In the genomic region with DNA sequence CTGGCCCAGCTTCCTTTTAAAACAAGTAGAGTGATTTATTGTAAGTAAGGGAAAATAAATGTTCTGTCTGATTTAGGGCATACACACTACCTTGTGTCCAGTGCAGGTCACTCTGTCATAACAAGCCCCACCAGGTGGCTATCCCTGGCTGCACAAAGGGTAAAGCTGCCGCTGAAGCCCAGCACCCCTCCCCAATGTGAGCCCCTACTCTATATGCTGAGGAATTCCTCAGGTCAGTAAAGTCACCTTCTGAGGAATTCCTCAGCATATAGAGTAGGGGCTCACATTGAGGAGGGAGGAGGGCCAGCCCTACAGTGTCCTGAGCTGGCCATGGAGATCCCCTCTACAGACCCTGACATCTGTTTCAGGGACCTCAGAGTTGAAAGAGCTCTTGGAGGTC, we compare ENCODE assay signal across 9 cellular contexts.
DNase-seq lines count a peak whose midpoint lies in the region; ATAC-seq and TF ChIP-seq lines count a peak whose summit lies in the region.
"Had no signal": no experiment of that assay in that cellular context is flagged by ENCODE, and none has a peak within 500 bp of the region (broad histone marks: within the 10 kb centered on the region; RNA-seq: fewer than 3 reads in every experiment).

No MANE protein-coding gene starts in this region.

- no peaks in the 10 kb centered on the region for H3K36me3 Mint-ChIP-seq in GM23338 (ENCODE audit: low read depth)

- H2AFZ ChIP-seq in GM23338, result no peak overlapping the region
- no peak overlapping the region for H2AFZ ChIP-seq in mesenchymal stem cell (ENCODE audit: low read depth, low read length)

- DNase-seq in GM23338 (ENCODE audit: low spot score) (peak; percentile 40), cerebellar cortex (ENCODE audit: low spot score) (peak; percentile 14), mesenchymal stem cell (no peak), upper lobe of right lung (no peak), NCI-H2196 (lab: John Stamatoyannopoulos, UW; ENCODE audit: unreplicated experiment) (no peak)
- no peak for DNase-seq in stimulated activated CD4-positive, alpha-beta T cell treated with anti-CD3 and anti-CD28 coated beads, Interleukin-1b, Interleukin-23, amount 100 ng/mL, for 48 hours
- DNase-seq: 8988T had no signal

- no peak overlapping the region for H3K18ac ChIP-seq in mesenchymal stem cell (ENCODE audit: low read depth in 1 of 2, low read length in 2 of 2)

- peaks cover 29% of the 10 kb centered on the region for H3K4me1 Mint-ChIP-seq in GM23338

- no peaks in the 10 kb centered on the region for H3K27me3 Mint-ChIP-seq in GM23338 (ENCODE audit: insufficient read depth, low read depth, poor library complexity)

- ATAC-seq in GM23338 (peak; percentile 71), upper lobe of right lung (peak; percentile 15), GM21515 (IDR thresholded peaks at IDR 0.05; ENCODE audit: unreplicated experiment) (no peak)

- H3K4ac ChIP-seq in mesenchymal stem cell (ENCODE audit: low read depth in 1 of 2, low read length in 2 of 2), result no peak overlapping the region

- no peaks in the 10 kb centered on the region for H3K79me2 ChIP-seq in GM23338 (replicated peaks; ENCODE audit: insufficient read depth)

- H3K36me3 ChIP-seq in GM23338 (ENCODE audit: insufficient read depth) (no peaks in the 10 kb centered on the region), mesenchymal stem cell (ENCODE audit: control insufficient read depth in 1 of 2, insufficient read depth in 2 of 2, low read depth in 1 of 2, low read length in 2 of 2) (no peaks in the 10 kb centered on the region), upper lobe of right lung (no peaks in the 10 kb centered on the region)
- H3K36me3 ChIP-seq: BLaER1 had no signal

- H2AK5ac ChIP-seq in mesenchymal stem cell (ENCODE audit: low read length, severe bottlenecking), result no peak overlapping the region

- H3K79me1 ChIP-seq in mesenchymal stem cell (replicated peaks; ENCODE audit: low read length, poor library complexity, severe bottlenecking), result no peaks in the 10 kb centered on the region

- H4K91ac ChIP-seq in mesenchymal stem cell (ENCODE audit: low read length), result peak overlapping the region; percentile 15

- H3K4me1 ChIP-seq in GM23338 (ENCODE audit: insufficient read depth), result peaks cover 31% of the 10 kb centered on the region
- no peaks in the 10 kb centered on the region for H3K4me1 ChIP-seq in mesenchymal stem cell (ENCODE audit: control insufficient read depth, insufficient read depth, low read depth, low read length)
- peaks cover 3% of the 10 kb centered on the region for H3K4me1 ChIP-seq in upper lobe of right lung
- H3K4me1 ChIP-seq: BLaER1 had no signal

- no peak overlapping the region for H2BK15ac ChIP-seq in mesenchymal stem cell (ENCODE audit: low read depth, poor library complexity, severe bottlenecking)

- H3K14ac ChIP-seq in mesenchymal stem cell (ENCODE audit: low read length in 2 of 2), result no peak overlapping the region

- 0 out of 2 replicates have a peak, but pooled peaks cover under 1% of the 10 kb centered on the region for H3K9me2 ChIP-seq in GM23338 (ENCODE audit: insufficient read depth)

- no peak overlapping the region for H3K9ac ChIP-seq in mesenchymal stem cell (ENCODE audit: low read length)
- H3K9ac ChIP-seq: BLaER1 had no signal

- no peaks in the 10 kb centered on the region for H4K20me1 ChIP-seq in GM23338 (replicated peaks; ENCODE audit: insufficient read depth)
- H4K20me1 ChIP-seq: BLaER1 had no signal

- peak in 1 of 2 experiments; percentile 29; a peak in 1 of 4 replicates for TF ChIP-seq CTCF in GM23338 (conservative IDR thresholded peaks at IDR 0.05; ENCODE audit: low read depth in 2 of 2)
- no peak for TF ChIP-seq CTCF in upper lobe of right lung (IDR thresholded peaks at IDR 0.05)

- no peak overlapping the region for H2BK5ac ChIP-seq in mesenchymal stem cell (ENCODE audit: low read depth, low read length, poor library complexity, severe bottlenecking)

- WGBS in mesenchymal stem cell, result 100% methylated on average over 1 of the region's 1 CpG

- no peak overlapping the region for H2BK12ac ChIP-seq in mesenchymal stem cell (ENCODE audit: low read length in 2 of 2)

- H3K27ac ChIP-seq in GM23338 (ENCODE audit: low read depth) (no peak overlapping the region), mesenchymal stem cell (ENCODE audit: low read length, poor library complexity, severe bottlenecking) (no peak overlapping the region), upper lobe of right lung (no peak overlapping the region)
- H3K27ac ChIP-seq: BLaER1 had no signal

- no peak overlapping the region for H3K4me3 Mint-ChIP-seq in GM23338

- H3K27me3 ChIP-seq in GM23338 (ENCODE audit: insufficient read depth) (no peaks in the 10 kb centered on the region), mesenchymal stem cell (ENCODE audit: control insufficient read depth in 1 of 2, insufficient read depth in 1 of 2, low read length in 2 of 2) (peaks cover 0 to 28% of the 10 kb centered on the region in 2 experiments), upper lobe of right lung (no peaks in the 10 kb centered on the region)
- H3K27me3 ChIP-seq: BLaER1 had no signal

- H3K23ac ChIP-seq in mesenchymal stem cell (ENCODE audit: low read length in 2 of 2), result no peak overlapping the region

- H3K4me3 ChIP-seq in GM23338 (no peak overlapping the region), mesenchymal stem cell (ENCODE audit: insufficient read depth in 1 of 2, low read depth in 1 of 2, low read length in 2 of 2) (no peak overlapping the region), upper lobe of right lung (no peak overlapping the region)
- H3K4me3 ChIP-seq: BLaER1 had no signal

- H3F3A ChIP-seq in GM23338 (replicated peaks; ENCODE audit: low read depth), result no peaks in the 10 kb centered on the region

- intact Hi-C loops in upper lobe of right lung (cut with DNase I), result loop anchor here (10.0 kb wide), 2 partner anchors 233 to 333 kb away; a partner anchor contains a TSS

- H2BK120ac ChIP-seq in mesenchymal stem cell (ENCODE audit: low read depth, low read length), result no peak overlapping the region

- no peak overlapping the region for H3K27ac Mint-ChIP-seq in GM23338

- H3K4me2 ChIP-seq in GM23338, result no peak overlapping the region
- H3K4me2 ChIP-seq in mesenchymal stem cell (ENCODE audit: low read length, poor library complexity, severe bottlenecking), result no peak overlapping the region
- H3K4me2 ChIP-seq: BLaER1 had no signal

- H3K9me3 ChIP-seq in mesenchymal stem cell (ENCODE audit: control insufficient read depth, low read length), result no peaks in the 10 kb centered on the region
- H3K9me3 ChIP-seq in upper lobe of right lung, result no peaks in the 10 kb centered on the region
- H3K9me3 ChIP-seq: BLaER1 had no signal

- H3K9me3 Mint-ChIP-seq in GM23338, result no peaks in the 10 kb centered on the region

- no peak overlapping the region for H4K8ac ChIP-seq in mesenchymal stem cell (ENCODE audit: low read length)

TF ChIP-seq in GM23338, 12 proteins besides CTCF, POLR2A, EP300 and RAD21:
- TF ChIP-seq CREB1 (CRISPR knock-in tag; IDR thresholded peaks at IDR 0.05; ENCODE audit: low read depth), result no peak
- TF ChIP-seq, protein P1, sequence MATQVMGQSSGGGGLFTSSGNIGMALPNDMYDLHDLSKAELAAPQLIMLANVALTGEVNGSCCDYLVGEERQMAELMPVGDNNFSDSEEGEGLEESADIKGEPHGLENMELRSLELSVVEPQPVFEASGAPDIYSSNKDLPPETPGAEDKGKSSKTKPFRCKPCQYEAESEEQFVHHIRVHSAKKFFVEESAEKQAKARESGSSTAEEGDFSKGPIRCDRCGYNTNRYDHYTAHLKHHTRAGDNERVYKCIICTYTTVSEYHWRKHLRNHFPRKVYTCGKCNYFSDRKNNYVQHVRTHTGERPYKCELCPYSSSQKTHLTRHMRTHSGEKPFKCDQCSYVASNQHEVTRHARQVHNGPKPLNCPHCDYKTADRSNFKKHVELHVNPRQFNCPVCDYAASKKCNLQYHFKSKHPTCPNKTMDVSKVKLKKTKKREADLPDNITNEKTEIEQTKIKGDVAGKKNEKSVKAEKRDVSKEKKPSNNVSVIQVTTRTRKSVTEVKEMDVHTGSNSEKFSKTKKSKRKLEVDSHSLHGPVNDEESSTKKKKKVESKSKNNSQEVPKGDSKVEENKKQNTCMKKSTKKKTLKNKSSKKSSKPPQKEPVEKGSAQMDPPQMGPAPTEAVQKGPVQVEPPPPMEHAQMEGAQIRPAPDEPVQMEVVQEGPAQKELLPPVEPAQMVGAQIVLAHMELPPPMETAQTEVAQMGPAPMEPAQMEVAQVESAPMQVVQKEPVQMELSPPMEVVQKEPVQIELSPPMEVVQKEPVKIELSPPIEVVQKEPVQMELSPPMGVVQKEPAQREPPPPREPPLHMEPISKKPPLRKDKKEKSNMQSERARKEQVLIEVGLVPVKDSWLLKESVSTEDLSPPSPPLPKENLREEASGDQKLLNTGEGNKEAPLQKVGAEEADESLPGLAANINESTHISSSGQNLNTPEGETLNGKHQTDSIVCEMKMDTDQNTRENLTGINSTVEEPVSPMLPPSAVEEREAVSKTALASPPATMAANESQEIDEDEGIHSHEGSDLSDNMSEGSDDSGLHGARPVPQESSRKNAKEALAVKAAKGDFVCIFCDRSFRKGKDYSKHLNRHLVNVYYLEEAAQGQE (IDR thresholded peaks at IDR 0.05; ENCODE audit: unreplicated experiment), result no peak
- TF ChIP-seq, protein P2, sequence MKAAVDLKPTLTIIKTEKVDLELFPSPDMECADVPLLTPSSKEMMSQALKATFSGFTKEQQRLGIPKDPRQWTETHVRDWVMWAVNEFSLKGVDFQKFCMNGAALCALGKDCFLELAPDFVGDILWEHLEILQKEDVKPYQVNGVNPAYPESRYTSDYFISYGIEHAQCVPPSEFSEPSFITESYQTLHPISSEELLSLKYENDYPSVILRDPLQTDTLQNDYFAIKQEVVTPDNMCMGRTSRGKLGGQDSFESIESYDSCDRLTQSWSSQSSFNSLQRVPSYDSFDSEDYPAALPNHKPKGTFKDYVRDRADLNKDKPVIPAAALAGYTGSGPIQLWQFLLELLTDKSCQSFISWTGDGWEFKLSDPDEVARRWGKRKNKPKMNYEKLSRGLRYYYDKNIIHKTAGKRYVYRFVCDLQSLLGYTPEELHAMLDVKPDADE (IDR thresholded peaks at IDR 0.05), result no peak

Comparison
In these comparisons a context has a peak if more than half of its experiments do, and no peak if none do; other contexts are left out.
1. DNase-seq: peak in GM23338 (single experiment) and cerebellar cortex (single experiment); none in mesenchymal stem cell (single experiment), upper lobe of right lung (single experiment), NCI-H2196 (single experiment) and stimulated activated CD4-positive, alpha-beta T cell treated with anti-CD3 and anti-CD28 coated beads, Interleukin-1b, Interleukin-23, amount 100 ng/mL, for 48 hours (single experiment).